Comparison of ENCODE assay signal across 9 cellular contexts in genomic region chr6:106359989-106360409, GRCh38. TPM values are rescaled to one million over a fixed set of nuclear protein-coding genes. Genes with fewer than 3 reads are reported as not detected.
A peak's percentile ranks its signal among the peaks of the same experiment; 100 is the strongest.
DNase-seq lines count a peak whose midpoint lies in the region; ATAC-seq, FAIRE-seq and TF ChIP-seq lines count a peak whose summit lies in the region.
"Had no signal": no experiment of that assay in that cellular context is flagged by ENCODE, and none has a peak within 500 bp of the region (broad histone marks: within the 10 kb centered on the region; RNA-seq: fewer than 3 reads in every experiment).

No MANE protein-coding gene starts in this region.

- WGBS in right cardiac atrium = 31% methylated on average over 12 of the region's 12 CpGs

- no peak for TF ChIP-seq POLR2A in GM18505 (IDR thresholded peaks at IDR 0.05; ENCODE audit: borderline replicate concordance, extremely low read depth, insufficient read depth, insufficient read length)

- no peaks in the 10 kb centered on the region for H3K9me3 Mint-ChIP-seq in astrocyte (ENCODE audit: unreplicated experiment)

- H3K27me3 Mint-ChIP-seq in astrocyte (ENCODE audit: low read depth, unreplicated experiment) = peaks cover 18% of the 10 kb centered on the region

- H3K4me1 Mint-ChIP-seq in astrocyte (ENCODE audit: low read depth, unreplicated experiment) = no peaks in the 10 kb centered on the region

- FAIRE-seq in astrocyte (lab: Jason Lieb, UNC) = no peak

- peak overlapping the region; percentile 86 for H3K4me2 ChIP-seq in astrocyte (ENCODE audit: low read length)

- H3K4me1 ChIP-seq in right cardiac atrium (ENCODE audit: control insufficient read depth, insufficient read depth, low read length) (no peaks in the 10 kb centered on the region), astrocyte (ENCODE audit: insufficient read depth, low read length) (peaks cover 10% of the 10 kb centered on the region), lower lobe of right lung (peaks cover 15% of the 10 kb centered on the region)

- H3K27ac ChIP-seq in right cardiac atrium (ENCODE audit: low read length) = no peak overlapping the region
- no peak overlapping the region for H3K27ac ChIP-seq in astrocyte (ENCODE audit: low read depth, low read length)
- H3K27ac ChIP-seq in lower lobe of right lung = no peak overlapping the region

- no peak for TF ChIP-seq CTCF in astrocyte (IDR thresholded peaks at IDR 0.05; ENCODE audit: insufficient read depth, low read depth, low read length)
- TF ChIP-seq CTCF in lower lobe of right lung (IDR thresholded peaks at IDR 0.05) = no peak

- no peaks in the 10 kb centered on the region for H3K79me2 ChIP-seq in astrocyte (ENCODE audit: insufficient read depth, low read length)

- H3K4me3 Mint-ChIP-seq in astrocyte (ENCODE audit: unreplicated experiment) = peak overlapping the region; percentile 80

- no peaks in the 10 kb centered on the region for H3K9me3 ChIP-seq in right cardiac atrium (ENCODE audit: control insufficient read depth, low read length)
- H3K9me3 ChIP-seq in astrocyte (ENCODE audit: insufficient read depth, low read depth, low read length) = no peaks in the 10 kb centered on the region
- H3K9me3 ChIP-seq in lower lobe of right lung = no peaks in the 10 kb centered on the region
- H3K9me3 ChIP-seq: heart left ventricle had no signal

- H3K36me3 Mint-ChIP-seq in astrocyte (ENCODE audit: low read depth, unreplicated experiment) = no peaks in the 10 kb centered on the region

- H3K27ac Mint-ChIP-seq in astrocyte (ENCODE audit: unreplicated experiment) = peak overlapping the region; percentile 59

- no peak overlapping the region for H3K9ac ChIP-seq in astrocyte (ENCODE audit: low read length)

- ATAC-seq in right cardiac atrium = no peak
- no peak for ATAC-seq in Right ventricle myocardium superior (ENCODE audit: poor library complexity)
- no peak for ATAC-seq in lower lobe of right lung
- no peak for ATAC-seq in GM19397 (IDR thresholded peaks at IDR 0.05; ENCODE audit: unreplicated experiment)
- no peak for ATAC-seq in GM18505 (IDR thresholded peaks at IDR 0.05; ENCODE audit: unreplicated experiment)
- no peak for ATAC-seq in HG03520 (IDR thresholded peaks at IDR 0.05; ENCODE audit: unreplicated experiment)

- peak overlapping the region; percentile 76 for H2AFZ ChIP-seq in astrocyte (ENCODE audit: low read depth, low read length)

- H3K36me3 ChIP-seq in astrocyte (ENCODE audit: insufficient read depth, low read length) (no peaks in the 10 kb centered on the region), lower lobe of right lung (no peaks in the 10 kb centered on the region)
- H3K36me3 ChIP-seq: heart left ventricle had no signal

- DNase-seq in right cardiac atrium (no peak), Right ventricle myocardium superior (no peak), astrocyte (ENCODE audit: low read depth) (no peak), lower lobe of right lung (no peak), A172 (ENCODE audit: low spot score) (no peak)

- no peaks in the 10 kb centered on the region for H4K20me1 ChIP-seq in astrocyte (ENCODE audit: insufficient read depth, low read length)

- H3K27me3 ChIP-seq in right cardiac atrium (ENCODE audit: control insufficient read depth, insufficient read depth) = no peaks in the 10 kb centered on the region
- H3K27me3 ChIP-seq in astrocyte (ENCODE audit: insufficient read depth, low read length) = peaks cover 20% of the 10 kb centered on the region
- peaks cover 36% of the 10 kb centered on the region for H3K27me3 ChIP-seq in lower lobe of right lung (ENCODE audit: low read depth)

- peak overlapping the region; percentile 12 for H3K4me3 ChIP-seq in right cardiac atrium (ENCODE audit: low read length)
- peak overlapping the region; percentile 42 for H3K4me3 ChIP-seq in astrocyte (ENCODE audit: insufficient read depth, low read depth, low read length)
- peak overlapping the region; percentile 62 for H3K4me3 ChIP-seq in lower lobe of right lung

- intact Hi-C loops in right cardiac atrium (cut with DNase I) = no loop called here
- intact Hi-C loops in Right ventricle myocardium superior (cut with DNase I) = no loop called here
- intact Hi-C loops in lower lobe of right lung (cut with DNase I) = no loop called here

RNA-seq across cellular contexts. Expression of gene CRYBG1, which starts 0.5 kb away (rescaled TPM):
- total RNA-seq in right cardiac atrium = 1 to 10 TPM in 2 of 4 donors, under 1 TPM in 2; 0.76 to 1.6 (median 1.2) TPM
- polyA plus RNA-seq in right cardiac atrium = 0.38 TPM
- 1.6 TPM for total RNA-seq in Right ventricle myocardium superior
- 0.64 and 1.4 TPM in 2 replicates for total RNA-seq in astrocyte
- total RNA-seq in lower lobe of right lung = 27.9 TPM
- total RNA-seq in A172 (2014; rRNA removed; shearing (Covaris generic)) = 24.9 and 45.2 TPM in 2 replicates

RNA-seq across cellular contexts. Expression of gene ATG5, which starts 34.4 kb away (rescaled TPM):
- total RNA-seq in right cardiac atrium (10 to 100 TPM; 18.9 to 21.8 (median 20.8) TPM), Right ventricle myocardium superior (14.8 TPM), astrocyte (37.8 and 39.3 TPM in 2 replicates), lower lobe of right lung (33.6 TPM)
- polyA plus RNA-seq in right cardiac atrium = 11.2 TPM
- total RNA-seq in A172 (2014; rRNA removed; shearing (Covaris generic)) = 40.8 and 53.7 TPM in 2 replicates

Comparison
In these comparisons a context has a peak if more than half of its experiments do, and no peak if none do; other contexts are left out.
1. H3K4me3 ChIP-seq: peak in every context shown above with its lines; median percentile 62 in lower lobe of right lung; 42 in astrocyte; 12 in right cardiac atrium.